ENCODE assay signal across 10 cellular contexts in genomic region chr2:237196866-237197618, GRCh38.
DNase-seq lines count a peak whose midpoint lies in the region; ATAC-seq and TF ChIP-seq lines count a peak whose summit lies in the region.
"Had no signal": no experiment of that assay in that cellular context is flagged by ENCODE, and none has a peak within 500 bp of the region (broad histone marks: within the 10 kb centered on the region; RNA-seq: fewer than 3 reads in every experiment).

No MANE protein-coding gene starts in this region.

- intact Hi-C loops in left ventricle myocardium superior (cut with micrococcal nuclease) = no loop called here

- ATAC-seq in SK-N-SH treated with all-trans-retinoic acid at 6 μM for 48 hours (peak; percentile 9; the same call in 1 of the 3 replicates), left ventricle myocardium superior (peak; percentile 60), HG03095 (IDR thresholded peaks at IDR 0.05; ENCODE audit: unreplicated experiment) (no peak)

- peak; percentile 81 for DNase-seq in A172 (ENCODE audit: low spot score)
- DNase-seq in HPDE6-E6E7 (ENCODE audit: extremely low spot score) = peak; percentile 28
- no peak for DNase-seq in left ventricle myocardium superior
- DNase-seq in cerebellar cortex (ENCODE audit: low spot score) = no peak
- no peak for DNase-seq in activated T-cell treated with anti-CD3 and anti-CD28 coated beads for 4 hours
- no peak for DNase-seq in hippocampal formation (lab: John Stamatoyannopoulos, UW)
- DNase-seq: cerebellar nuclear complex, hypothalamus had no signal

TF ChIP-seq in SK-N-SH treated with all-trans-retinoic acid at 6 μM for 48 hours, 23 proteins besides CTCF, POLR2A, EP300 and RAD21:
- TF ChIP-seq ZNF565 (CRISPR knock-in tag; conservative IDR thresholded peaks at IDR 0.05; ENCODE audit: low read depth) (no peak), ESRRG (CRISPR knock-in tag; IDR thresholded peaks at IDR 0.05) (no peak), PATZ1 (CRISPR knock-in tag; IDR thresholded peaks at IDR 0.05; ENCODE audit: borderline replicate concordance) (no peak), TCF4 (CRISPR knock-in tag; IDR thresholded peaks at IDR 0.05; ENCODE audit: borderline replicate concordance) (no peak), ZFP3 (CRISPR knock-in tag; IDR thresholded peaks at IDR 0.05) (no peak), TOX (CRISPR knock-in tag; IDR thresholded peaks at IDR 0.05; ENCODE audit: borderline replicate concordance) (no peak), ZNF70 (CRISPR knock-in tag; IDR thresholded peaks at IDR 0.05) (no peak), OSR1 (CRISPR knock-in tag; IDR thresholded peaks at IDR 0.05) (no peak), GLIS3 (CRISPR knock-in tag; IDR thresholded peaks at IDR 0.05) (no peak), RARB (CRISPR knock-in tag; IDR thresholded peaks at IDR 0.05) (no peak)

Comparison
In these comparisons a context has a peak if more than half of its experiments do, and no peak if none do; other contexts are left out.
1. DNase-seq: peak in A172 (single experiment) and HPDE6-E6E7 (single experiment); none in left ventricle myocardium superior (single experiment), cerebellar cortex (single experiment), activated T-cell treated with anti-CD3 and anti-CD28 coated beads for 4 hours (single experiment) and hippocampal formation (0 of 2).